1 cellular context compared by ENCODE assay signal in the genomic region with DNA sequence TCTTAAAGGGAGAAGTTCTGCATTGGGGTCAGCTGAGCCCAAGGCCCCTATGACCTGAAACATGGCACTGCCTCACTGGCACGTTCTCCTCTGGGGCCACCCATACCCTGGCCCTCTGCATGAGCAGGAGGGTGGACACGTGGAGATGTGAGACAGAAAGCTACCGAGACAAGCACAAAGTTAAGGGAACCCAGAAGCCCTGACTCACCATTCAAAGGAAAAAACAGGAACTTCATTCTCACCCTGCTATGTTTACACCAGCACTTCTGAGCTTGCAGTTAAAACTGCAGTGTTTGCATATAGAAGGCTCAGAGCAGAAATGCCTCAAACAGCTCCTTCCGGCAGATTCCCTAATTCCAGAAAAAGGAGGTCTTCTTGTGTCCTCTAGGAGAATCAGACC.
TF ChIP-seq lines count a peak whose summit lies in the region.

No MANE protein-coding gene starts in this region.

TF ChIP-seq in HepG2, 621 proteins besides CTCF, POLR2A, EP300 and RAD21:
- no peak for TF ChIP-seq ZNF883 (CRISPR knock-in tag; IDR thresholded peaks at IDR 0.05; ENCODE audit: not compliant biosample characterization)
- TF ChIP-seq FOXP1 (IDR thresholded peaks at IDR 0.05): no peak
- no peak for TF ChIP-seq FOXP1 (CRISPR knock-in tag; IDR thresholded peaks at IDR 0.05)
- TF ChIP-seq NFIB (CRISPR knock-in tag; IDR thresholded peaks at IDR 0.05; ENCODE audit: borderline replicate concordance): no peak
- TF ChIP-seq, protein P1, sequence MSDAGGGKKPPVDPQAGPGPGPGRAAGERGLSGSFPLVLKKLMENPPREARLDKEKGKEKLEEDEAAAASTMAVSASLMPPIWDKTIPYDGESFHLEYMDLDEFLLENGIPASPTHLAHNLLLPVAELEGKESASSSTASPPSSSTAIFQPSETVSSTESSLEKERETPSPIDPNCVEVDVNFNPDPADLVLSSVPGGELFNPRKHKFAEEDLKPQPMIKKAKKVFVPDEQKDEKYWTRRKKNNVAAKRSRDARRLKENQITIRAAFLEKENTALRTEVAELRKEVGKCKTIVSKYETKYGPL (CRISPR knock-in tag; IDR thresholded peaks at IDR 0.05): no peak
- TF ChIP-seq ZNF564 (CRISPR knock-in tag; IDR thresholded peaks at IDR 0.05): no peak
- TF ChIP-seq, protein P2, sequence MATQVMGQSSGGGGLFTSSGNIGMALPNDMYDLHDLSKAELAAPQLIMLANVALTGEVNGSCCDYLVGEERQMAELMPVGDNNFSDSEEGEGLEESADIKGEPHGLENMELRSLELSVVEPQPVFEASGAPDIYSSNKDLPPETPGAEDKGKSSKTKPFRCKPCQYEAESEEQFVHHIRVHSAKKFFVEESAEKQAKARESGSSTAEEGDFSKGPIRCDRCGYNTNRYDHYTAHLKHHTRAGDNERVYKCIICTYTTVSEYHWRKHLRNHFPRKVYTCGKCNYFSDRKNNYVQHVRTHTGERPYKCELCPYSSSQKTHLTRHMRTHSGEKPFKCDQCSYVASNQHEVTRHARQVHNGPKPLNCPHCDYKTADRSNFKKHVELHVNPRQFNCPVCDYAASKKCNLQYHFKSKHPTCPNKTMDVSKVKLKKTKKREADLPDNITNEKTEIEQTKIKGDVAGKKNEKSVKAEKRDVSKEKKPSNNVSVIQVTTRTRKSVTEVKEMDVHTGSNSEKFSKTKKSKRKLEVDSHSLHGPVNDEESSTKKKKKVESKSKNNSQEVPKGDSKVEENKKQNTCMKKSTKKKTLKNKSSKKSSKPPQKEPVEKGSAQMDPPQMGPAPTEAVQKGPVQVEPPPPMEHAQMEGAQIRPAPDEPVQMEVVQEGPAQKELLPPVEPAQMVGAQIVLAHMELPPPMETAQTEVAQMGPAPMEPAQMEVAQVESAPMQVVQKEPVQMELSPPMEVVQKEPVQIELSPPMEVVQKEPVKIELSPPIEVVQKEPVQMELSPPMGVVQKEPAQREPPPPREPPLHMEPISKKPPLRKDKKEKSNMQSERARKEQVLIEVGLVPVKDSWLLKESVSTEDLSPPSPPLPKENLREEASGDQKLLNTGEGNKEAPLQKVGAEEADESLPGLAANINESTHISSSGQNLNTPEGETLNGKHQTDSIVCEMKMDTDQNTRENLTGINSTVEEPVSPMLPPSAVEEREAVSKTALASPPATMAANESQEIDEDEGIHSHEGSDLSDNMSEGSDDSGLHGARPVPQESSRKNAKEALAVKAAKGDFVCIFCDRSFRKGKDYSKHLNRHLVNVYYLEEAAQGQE (IDR thresholded peaks at IDR 0.05; ENCODE audit: borderline replicate concordance in 1 of 2, low read depth in 1 of 2, low read length in 2 of 2): no peak
- TF ChIP-seq, protein P3, sequence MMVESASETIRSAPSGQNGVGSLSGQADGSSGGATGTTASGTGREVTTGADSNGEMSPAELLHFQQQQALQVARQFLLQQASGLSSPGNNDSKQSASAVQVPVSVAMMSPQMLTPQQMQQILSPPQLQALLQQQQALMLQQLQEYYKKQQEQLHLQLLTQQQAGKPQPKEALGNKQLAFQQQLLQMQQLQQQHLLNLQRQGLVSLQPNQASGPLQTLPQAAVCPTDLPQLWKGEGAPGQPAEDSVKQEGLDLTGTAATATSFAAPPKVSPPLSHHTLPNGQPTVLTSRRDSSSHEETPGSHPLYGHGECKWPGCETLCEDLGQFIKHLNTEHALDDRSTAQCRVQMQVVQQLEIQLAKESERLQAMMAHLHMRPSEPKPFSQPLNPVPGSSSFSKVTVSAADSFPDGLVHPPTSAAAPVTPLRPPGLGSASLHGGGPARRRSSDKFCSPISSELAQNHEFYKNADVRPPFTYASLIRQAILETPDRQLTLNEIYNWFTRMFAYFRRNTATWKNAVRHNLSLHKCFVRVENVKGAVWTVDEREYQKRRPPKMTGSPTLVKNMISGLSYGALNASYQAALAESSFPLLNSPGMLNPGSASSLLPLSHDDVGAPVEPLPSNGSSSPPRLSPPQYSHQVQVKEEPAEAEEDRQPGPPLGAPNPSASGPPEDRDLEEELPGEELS (CRISPR knock-in tag; IDR thresholded peaks at IDR 0.05): no peak
- no peak for TF ChIP-seq CREB1 (IDR thresholded peaks at IDR 0.05)
- no peak for TF ChIP-seq CREB1 (CRISPR knock-in tag; IDR thresholded peaks at IDR 0.05)
- no peak for TF ChIP-seq NBN (conservative IDR thresholded peaks at IDR 0.05)
- no peak for TF ChIP-seq ZFP1 (CRISPR knock-in tag; IDR thresholded peaks at IDR 0.05)
- TF ChIP-seq ZNF3 (CRISPR knock-in tag; IDR thresholded peaks at IDR 0.05): no peak
- no peak for TF ChIP-seq ZIK1 (CRISPR knock-in tag; IDR thresholded peaks at IDR 0.05; ENCODE audit: borderline replicate concordance, low read depth)
- no peak for TF ChIP-seq RFX1 (IDR thresholded peaks at IDR 0.05)
- TF ChIP-seq SPEN (CRISPR knock-in tag; IDR thresholded peaks at IDR 0.05; ENCODE audit: low read depth): no peak
- TF ChIP-seq KAT2B (IDR thresholded peaks at IDR 0.05; ENCODE audit: borderline replicate concordance, low read depth, low read length): no peak
- no peak for TF ChIP-seq KLF6 (CRISPR knock-in tag; IDR thresholded peaks at IDR 0.05)
